ENCODE assay signal across 21 cellular contexts in the genomic region with DNA sequence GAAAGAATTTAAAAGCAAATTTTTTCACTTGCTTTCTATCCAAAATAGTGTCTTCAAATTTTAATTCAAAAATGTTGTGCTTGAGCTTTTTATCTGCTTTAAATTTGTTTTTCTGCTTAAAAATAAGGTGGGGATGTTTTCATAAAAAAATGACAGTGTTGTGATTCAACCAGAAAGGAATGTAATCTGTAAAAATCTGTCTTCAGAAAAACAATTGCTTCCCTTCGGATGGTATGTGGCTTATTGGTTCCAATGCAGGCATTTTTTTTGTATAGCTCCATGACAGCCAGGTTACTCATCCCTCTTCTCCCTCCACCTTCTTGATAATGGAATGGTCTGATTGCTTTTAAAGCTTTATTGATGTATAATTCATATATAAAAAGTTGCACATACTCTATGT.
DNase-seq lines count a peak whose midpoint lies in the region; ATAC-seq and TF ChIP-seq lines count a peak whose summit lies in the region.
"Had no signal": no experiment of that assay in that cellular context is flagged by ENCODE, and none has a peak within 500 bp of the region (broad histone marks: within the 10 kb centered on the region; RNA-seq: fewer than 3 reads in every experiment).

No MANE protein-coding gene starts in this region.

- peak overlapping the region; percentile 57 for H3K4me2 ChIP-seq in PC-3 (ENCODE audit: low read length)
- no peak overlapping the region for H3K4me2 ChIP-seq in trophoblast cell (ENCODE audit: low read length)
- H3K4me2 ChIP-seq: BLaER1, hepatocyte had no signal

- no peaks in the 10 kb centered on the region for H3K4me1 Mint-ChIP-seq in activated naive CD4-positive, alpha-beta T cell treated with anti-CD3 and anti-CD28 coated beads for 36 hours (ENCODE audit: low read depth)

- H3K36me3 ChIP-seq in PC-3 (ENCODE audit: low read depth, low read length), result no peaks in the 10 kb centered on the region
- no peaks in the 10 kb centered on the region for H3K36me3 ChIP-seq in trophoblast cell (ENCODE audit: control insufficient read depth in 1 of 2, insufficient read depth in 2 of 2, low read length in 2 of 2)
- no peaks in the 10 kb centered on the region for H3K36me3 ChIP-seq in gastrocnemius medialis
- H3K36me3 ChIP-seq: adrenal gland, BLaER1 had no signal

- peaks cover 22% of the 10 kb centered on the region for H3K79me1 ChIP-seq in trophoblast cell (ENCODE audit: low read length)

- no peak overlapping the region for H2AFZ ChIP-seq in PC-3 (ENCODE audit: low read length)
- H2AFZ ChIP-seq in trophoblast cell (ENCODE audit: insufficient read depth, low read length, poor library complexity), result no peak overlapping the region
- H2AFZ ChIP-seq: hepatocyte, parathyroid adenoma had no signal

- no peaks in the 10 kb centered on the region for H3K9me2 ChIP-seq in PC-3 (replicated peaks; ENCODE audit: low read length)

- H3K4ac ChIP-seq in trophoblast cell (ENCODE audit: low read depth, low read length), result no peak overlapping the region

- no peaks in the 10 kb centered on the region for H3F3A ChIP-seq in PC-3 (ENCODE audit: low read length, unreplicated experiment)

- POLR2A ChIA-PET in PC-3 (lab: Charles Lee; ENCODE audit: unreplicated experiment), result interaction anchor here (0.7 kb wide), 1 partner anchor 191 kb away, joined by 3 read pairs; no protein-coding TSS in a partner anchor

- no peaks in the 10 kb centered on the region for H3K27me3 ChIP-seq in PC-3 (ENCODE audit: low read length)
- H3K27me3 ChIP-seq in trophoblast cell (ENCODE audit: insufficient read depth, low read length), result no peaks in the 10 kb centered on the region
- no peaks in the 10 kb centered on the region for H3K27me3 ChIP-seq in gastrocnemius medialis
- H3K27me3 ChIP-seq: adrenal gland, BLaER1, hepatocyte had no signal

- no peak for TF ChIP-seq CTCF in PC-3 (conservative IDR thresholded peaks at IDR 0.05; ENCODE audit: low read depth, low read length)
- TF ChIP-seq CTCF in gastrocnemius medialis (IDR thresholded peaks at IDR 0.05 in 4 of 5, conservative IDR thresholded peaks at IDR 0.05 in 1 of 5), result no peak

- no peaks in the 10 kb centered on the region for H3K36me3 Mint-ChIP-seq in activated naive CD4-positive, alpha-beta T cell treated with anti-CD3 and anti-CD28 coated beads for 36 hours (ENCODE audit: low read depth)

- H2BK12ac ChIP-seq in trophoblast cell (ENCODE audit: low read length), result no peak overlapping the region

- intact Hi-C loops in PC-3 (cut with micrococcal nuclease), result loop anchor here (5.0 to 10.0 kb wide), 4 partner anchors 112 to 862 kb away; no protein-coding TSS in a partner anchor
- intact Hi-C loops in gastrocnemius medialis (cut with DNase I; ENCODE audit: low total_unique reads), result no loop called here
- intact Hi-C loops in activated naive CD4-positive, alpha-beta T cell treated with anti-CD3 and anti-CD28 coated beads for 36 hours (cut with micrococcal nuclease), result no loop called here

- BruUV-seq in PC-3 (replicated peaks; lab: Mats Ljungman, UMichigan), result no TSS peak

- no peak overlapping the region for H4K12ac ChIP-seq in trophoblast cell (ENCODE audit: low read depth, low read length)

- in situ Hi-C loops in gastrocnemius medialis (cut with MboI; ENCODE audit: low sequenced_read_pairs in 4 of 4), result no loop called here

- H4K91ac ChIP-seq in trophoblast cell (ENCODE audit: low read depth, low read length), result no peak overlapping the region

- H3K9me3 ChIP-seq in PC-3 (ENCODE audit: low read length) (no peaks in the 10 kb centered on the region), trophoblast cell (ENCODE audit: insufficient read depth, low read depth, low read length) (peaks cover 5% of the 10 kb centered on the region), gastrocnemius medialis (no peaks in the 10 kb centered on the region)
- H3K9me3 ChIP-seq: adrenal gland, BLaER1 had no signal

- H3K4me3 ChIP-seq in PC-3 (ENCODE audit: low read length) (no peak overlapping the region), trophoblast cell (ENCODE audit: low read depth, low read length) (no peak overlapping the region), gastrocnemius medialis (no peak overlapping the region)
- H3K4me3 ChIP-seq: BLaER1, coronary artery, hepatocyte, SK-N-MC had no signal

- H3K79me2 ChIP-seq in PC-3 (ENCODE audit: low read length) (no peaks in the 10 kb centered on the region), trophoblast cell (ENCODE audit: control insufficient read depth, insufficient read depth, low read length, poor library complexity) (no peaks in the 10 kb centered on the region)
- H3K79me2 ChIP-seq: hepatocyte, parathyroid adenoma had no signal

- H4K20me1 ChIP-seq in PC-3 (ENCODE audit: low read length), result no peaks in the 10 kb centered on the region
- H4K20me1 ChIP-seq: BLaER1 had no signal

- no peak overlapping the region for H3K23ac ChIP-seq in trophoblast cell (ENCODE audit: low read length)

- H3K4me1 ChIP-seq in PC-3 (ENCODE audit: insufficient read depth, low read length) (peaks cover 49% of the 10 kb centered on the region), trophoblast cell (ENCODE audit: control insufficient read depth in 1 of 2, insufficient read depth in 2 of 2, low read length in 2 of 2) (peaks cover 5 to 11% of the 10 kb centered on the region in 2 experiments), gastrocnemius medialis (no peaks in the 10 kb centered on the region)
- H3K4me1 ChIP-seq: BLaER1, parathyroid adenoma had no signal

- H3K9ac ChIP-seq in PC-3 (ENCODE audit: low read length), result no peak overlapping the region
- H3K9ac ChIP-seq in trophoblast cell (ENCODE audit: low read length), result no peak overlapping the region
- H3K9ac ChIP-seq: BLaER1, parathyroid adenoma had no signal

- H3K18ac ChIP-seq in trophoblast cell (ENCODE audit: low read length), result no peak overlapping the region

- H2AK5ac ChIP-seq in trophoblast cell (ENCODE audit: low read length), result no peak overlapping the region

- TF ChIP-seq POLR2A in gastrocnemius medialis (IDR thresholded peaks at IDR 0.05), result no peak

- peak; percentile 84 for DNase-seq in EH (ENCODE audit: low read depth)
- DNase-seq in PC-3, result peak; percentile 87
- DNase-seq in dermis blood vessel endothelial cell, result peak; percentile 9
- peak; percentile 13 to 66 for DNase-seq in trophoblast cell
- DNase-seq in gastrocnemius medialis, result no peak
- DNase-seq in activated gamma-delta T cell treated with Interleukin-2 at 50 U/mL for 16 hours, result no peak
- DNase-seq in activated naive CD4-positive, alpha-beta T cell treated with anti-CD3 and anti-CD28 coated beads for 36 hours, result no peak
- DNase-seq: activated CD4-positive, alpha-beta T cell treated with anti-CD3 and anti-CD28 coated beads, Interleukin-2, amount 50 U/mL, for 4 hours; activated T-cell treated with anti-CD3 and anti-CD28 coated beads, Interleukin-2, amount 50 U/mL, for 4 hours; adrenal gland; left colon; NCI-H187; NCI-H524 treated with DMSO at 0.1 percent for 48 hours; stimulated activated CD4-positive, alpha-beta T cell treated with anti-CD3 and anti-CD28 coated beads, Interleukin-12 subunit alpha, Interleukin-12 subunit beta, amount 100 ng/mL, for 4 hours had no signal

- ATAC-seq in PC-3, result peak; percentile 80
- no peak for ATAC-seq in gastrocnemius medialis
- ATAC-seq in esophagus mucosa, result no peak
- ATAC-seq: activated T-cell treated with anti-CD3 and anti-CD28 coated beads, Interleukin-2, amount 50 U/mL, for 4 hours; left colon had no signal

- CTCF ChIA-PET in PC-3 (lab: Charles Lee), result interaction anchor here (0.7 kb wide), 1 partner anchor 654 kb away, joined by 3 read pairs; no protein-coding TSS in a partner anchor
- CTCF ChIA-PET in activated naive CD4-positive, alpha-beta T cell treated with anti-CD3 and anti-CD28 coated beads for 36 hours (lab: Charles Lee), result no interaction called here

- peaks cover 6% of the 10 kb centered on the region for H3K9me3 Mint-ChIP-seq in activated naive CD4-positive, alpha-beta T cell treated with anti-CD3 and anti-CD28 coated beads for 36 hours

- H2BK120ac ChIP-seq in trophoblast cell (ENCODE audit: insufficient read depth, low read length, poor library complexity), result no peak overlapping the region

- no peak overlapping the region for H2BK5ac ChIP-seq in trophoblast cell (ENCODE audit: low read depth, low read length, poor library complexity)

- H4K8ac ChIP-seq in trophoblast cell (ENCODE audit: low read depth, low read length), result no peak overlapping the region

- no peak overlapping the region for H3K27ac Mint-ChIP-seq in activated naive CD4-positive, alpha-beta T cell treated with anti-CD3 and anti-CD28 coated beads for 36 hours
- H3K27ac Mint-ChIP-seq: stimulated activated naive CD8-positive, alpha-beta T cell treated with anti-CD3 and anti-CD28 coated beads, Interleukin-15, Interleukin-2, amounts not matched to agents 100 ng/mL and 50 ng/mL, for 24 hours had no signal

- H3K27me3 Mint-ChIP-seq in activated naive CD4-positive, alpha-beta T cell treated with anti-CD3 and anti-CD28 coated beads for 36 hours (ENCODE audit: low read depth), result no peaks in the 10 kb centered on the region
- H3K27me3 Mint-ChIP-seq: stimulated activated naive CD8-positive, alpha-beta T cell treated with anti-CD3 and anti-CD28 coated beads, Interleukin-15, Interleukin-2, amounts not matched to agents 100 ng/mL and 50 ng/mL, for 24 hours had no signal

- H3K14ac ChIP-seq in trophoblast cell (ENCODE audit: low read length), result no peak overlapping the region

- H3K4me3 Mint-ChIP-seq in activated naive CD4-positive, alpha-beta T cell treated with anti-CD3 and anti-CD28 coated beads for 36 hours, result no peak overlapping the region
- H3K4me3 Mint-ChIP-seq: activated T-cell treated with anti-CD3 and anti-CD28 coated beads, Interleukin-2, amount 50 U/mL, for 4 hours; stimulated activated naive CD8-positive, alpha-beta T cell treated with anti-CD3 and anti-CD28 coated beads, Interleukin-15, Interleukin-2, amounts not matched to agents 100 ng/mL and 50 ng/mL, for 24 hours had no signal

- H3K27ac ChIP-seq in PC-3 (ENCODE audit: low read length) (peak overlapping the region; percentile 57), trophoblast cell (ENCODE audit: low read depth, low read length) (peak overlapping the region; percentile 98), gastrocnemius medialis (no peak overlapping the region)
- H3K27ac ChIP-seq: BLaER1, hepatocyte, parathyroid adenoma, SK-N-MC had no signal

- WGBS in trophoblast cell (ENCODE audit: extremely low coverage, insufficient coverage, insufficient read length), result no CpG with 5 or more reads among the region's 1 CpG

Comparison
In these comparisons a context has a peak if more than half of its experiments do, and no peak if none do; other contexts are left out.
1. DNase-seq: peak in EH (single experiment), PC-3 (single experiment), dermis blood vessel endothelial cell (single experiment) and trophoblast cell (2 of 2); none in gastrocnemius medialis (0 of 2), activated gamma-delta T cell treated with Interleukin-2 at 50 U/mL for 16 hours (single experiment) and activated naive CD4-positive, alpha-beta T cell treated with anti-CD3 and anti-CD28 coated beads for 36 hours (single experiment).
2. H3K27ac ChIP-seq: peak in PC-3 (single experiment) and trophoblast cell (single experiment); none in gastrocnemius medialis (0 of 4).